ENCODE assay signal across 14 cellular contexts in genomic region chrX:140163376-140164159, GRCh38.
"Had no signal": no experiment of that assay in that cellular context is flagged by ENCODE, and none has a peak within 500 bp of the region (broad histone marks: within the 10 kb centered on the region; RNA-seq: fewer than 3 reads in every experiment).

No MANE protein-coding gene starts in this region.

- H3K9me3 ChIP-seq: adrenal gland, gastrocnemius medialis, ovary, sigmoid colon, upper lobe of left lung had no signal

- H3K4me1 ChIP-seq: adrenal gland, sigmoid colon, upper lobe of left lung had no signal

- ATAC-seq: gastrocnemius medialis; stimulated activated naive CD8-positive, alpha-beta T cell treated with anti-CD3 and anti-CD28 coated beads, Interleukin-15, Interleukin-2, amounts not matched to agents 100 U/mL and 50 U/mL, for 24 hours had no signal

- FAIRE-seq: kidney had no signal

- H3K27me3 ChIP-seq: brain microvascular endothelial cell, gastrocnemius medialis, ovary, sigmoid colon, upper lobe of left lung had no signal

- H3K9me3 Mint-ChIP-seq: activated T-helper 2 cell treated with anti-CD3 and anti-CD28 coated beads, Interferon-gamma antibody, Interleukin-2, Interleukin-4, amounts not matched to agents 10 μg/mL and 5 μg/mL and 100 μg/mL, durations not matched to agents 14 hours and 24 hours and 36 hours had no signal

- H3K27ac Mint-ChIP-seq: activated T-helper 2 cell treated with anti-CD3 and anti-CD28 coated beads, Interferon-gamma antibody, Interleukin-2, Interleukin-4, amounts not matched to agents 10 μg/mL and 5 μg/mL and 100 μg/mL, durations not matched to agents 14 hours and 24 hours and 36 hours had no signal

- DNase-seq: activated naive CD4-positive, alpha-beta T cell treated with anti-CD3 and anti-CD28 coated beads, Interleukin-2, amount 50 U/mL, for 16 hours; adrenal gland; brain microvascular endothelial cell; cerebellar nuclear complex; dermis blood vessel endothelial cell; gastrocnemius medialis; kidney; ovary; sigmoid colon; stimulated activated CD4-positive, alpha-beta T cell treated with anti-CD3 and anti-CD28 coated beads, Interleukin-12 subunit alpha, Interleukin-12 subunit beta, amount 100 ng/mL, for 4 hours; stimulated activated CD4-positive, alpha-beta T cell treated with anti-CD3 and anti-CD28 coated beads, Interleukin-2, amount 100 ng/mL, for 48 hours; stimulated activated naive CD8-positive, alpha-beta T cell treated with anti-CD3 and anti-CD28 coated beads, Interleukin-15, Interleukin-2, amounts not matched to agents 100 U/mL and 50 U/mL, for 24 hours; upper lobe of left lung had no signal

- H3K27ac ChIP-seq: adrenal gland, brain microvascular endothelial cell, gastrocnemius medialis, ovary, sigmoid colon, upper lobe of left lung had no signal
